ENCODE assay signal across 11 cellular contexts in the genomic region with DNA sequence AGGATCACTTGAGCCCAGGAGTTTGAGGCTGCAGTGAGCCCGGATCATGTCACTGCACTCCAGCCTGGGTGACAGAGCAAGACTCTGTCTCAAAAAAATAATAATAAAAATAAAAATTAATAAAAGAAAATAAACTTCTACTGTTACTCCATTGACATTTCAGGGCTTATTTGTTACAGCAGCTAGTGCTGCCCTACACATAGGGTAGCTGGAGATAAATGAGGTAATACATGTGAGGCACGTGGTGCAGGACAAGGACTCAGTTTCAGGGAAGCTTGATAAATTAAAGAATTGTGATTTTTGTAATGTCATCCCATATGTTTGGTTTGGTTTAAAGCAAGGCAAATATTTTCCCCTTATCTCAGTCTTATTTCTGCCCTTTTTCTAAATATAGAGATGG.
"Had no signal": no experiment of that assay in that cellular context is flagged by ENCODE, and none has a peak within 500 bp of the region (broad histone marks: within the 10 kb centered on the region; RNA-seq: fewer than 3 reads in every experiment).

No MANE protein-coding gene starts in this region.

- H3K4me2 ChIP-seq: GM23338 had no signal

- H3K9ac ChIP-seq: GM23248 had no signal

- DNase-seq: GM23248, GOT3, H7, H9, HCEC 1CT, HFFc6 had no signal

- FAIRE-seq: H1, H54 had no signal

- H3K27ac ChIP-seq: GM23248 had no signal

- ATAC-seq: GM23338, HCT116 had no signal

- H3K9me3 ChIP-seq: HAP-1 had no signal

- H2AFZ ChIP-seq: GM23248 had no signal

- H3K4me3 ChIP-seq: GM23248, GM23338, HAP-1 had no signal

- H3K4me1 ChIP-seq: HAP-1 had no signal

- H3K36me3 ChIP-seq: HAP-1 had no signal
